ENCODE assay signal across 8 cellular contexts in the genomic region with DNA sequence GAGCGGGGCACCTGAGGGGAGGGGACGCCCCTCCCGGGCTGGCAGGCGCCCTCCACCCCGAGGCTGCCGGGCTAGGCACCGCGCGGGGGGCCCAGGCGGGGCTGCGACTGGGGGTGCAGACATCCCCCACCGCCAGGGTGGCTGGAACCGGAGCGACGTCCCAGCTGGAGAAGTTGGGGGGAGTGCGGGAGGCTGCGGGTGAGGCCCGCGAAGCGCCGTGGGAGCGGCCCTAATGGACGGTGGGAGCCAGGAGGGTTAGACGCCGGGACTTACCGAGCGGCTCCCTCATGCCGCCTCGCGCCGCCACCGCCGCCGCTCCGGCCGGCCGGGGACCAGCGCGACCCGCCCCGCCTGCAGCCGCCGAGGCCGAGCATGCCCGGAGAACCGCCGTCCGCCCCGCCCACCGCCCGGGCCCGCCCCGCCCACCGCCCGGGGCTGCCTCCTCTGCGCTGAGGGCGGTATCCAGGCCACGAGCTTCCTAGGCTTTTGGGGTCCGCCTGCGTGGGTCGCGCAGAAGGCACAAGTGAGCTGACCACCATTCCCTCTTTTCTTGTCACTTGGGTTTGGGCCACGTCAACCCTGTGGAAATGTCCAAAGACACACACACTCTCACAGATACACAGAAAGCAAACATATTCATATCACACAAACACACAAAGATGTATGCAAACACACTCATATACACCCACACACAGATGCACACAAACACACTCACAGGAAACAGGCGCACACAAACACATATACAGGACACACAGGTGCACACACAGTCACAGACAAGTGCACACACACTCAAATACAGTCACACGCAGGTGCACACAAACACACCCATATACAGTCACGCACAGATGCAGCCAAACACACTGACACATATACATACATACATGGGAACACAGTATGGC.
A peak's percentile ranks its signal among the peaks of the same experiment; 100 is the strongest.
DNase-seq lines count a peak whose midpoint lies in the region; ATAC-seq and TF ChIP-seq lines count a peak whose summit lies in the region.

A gene with protein sequence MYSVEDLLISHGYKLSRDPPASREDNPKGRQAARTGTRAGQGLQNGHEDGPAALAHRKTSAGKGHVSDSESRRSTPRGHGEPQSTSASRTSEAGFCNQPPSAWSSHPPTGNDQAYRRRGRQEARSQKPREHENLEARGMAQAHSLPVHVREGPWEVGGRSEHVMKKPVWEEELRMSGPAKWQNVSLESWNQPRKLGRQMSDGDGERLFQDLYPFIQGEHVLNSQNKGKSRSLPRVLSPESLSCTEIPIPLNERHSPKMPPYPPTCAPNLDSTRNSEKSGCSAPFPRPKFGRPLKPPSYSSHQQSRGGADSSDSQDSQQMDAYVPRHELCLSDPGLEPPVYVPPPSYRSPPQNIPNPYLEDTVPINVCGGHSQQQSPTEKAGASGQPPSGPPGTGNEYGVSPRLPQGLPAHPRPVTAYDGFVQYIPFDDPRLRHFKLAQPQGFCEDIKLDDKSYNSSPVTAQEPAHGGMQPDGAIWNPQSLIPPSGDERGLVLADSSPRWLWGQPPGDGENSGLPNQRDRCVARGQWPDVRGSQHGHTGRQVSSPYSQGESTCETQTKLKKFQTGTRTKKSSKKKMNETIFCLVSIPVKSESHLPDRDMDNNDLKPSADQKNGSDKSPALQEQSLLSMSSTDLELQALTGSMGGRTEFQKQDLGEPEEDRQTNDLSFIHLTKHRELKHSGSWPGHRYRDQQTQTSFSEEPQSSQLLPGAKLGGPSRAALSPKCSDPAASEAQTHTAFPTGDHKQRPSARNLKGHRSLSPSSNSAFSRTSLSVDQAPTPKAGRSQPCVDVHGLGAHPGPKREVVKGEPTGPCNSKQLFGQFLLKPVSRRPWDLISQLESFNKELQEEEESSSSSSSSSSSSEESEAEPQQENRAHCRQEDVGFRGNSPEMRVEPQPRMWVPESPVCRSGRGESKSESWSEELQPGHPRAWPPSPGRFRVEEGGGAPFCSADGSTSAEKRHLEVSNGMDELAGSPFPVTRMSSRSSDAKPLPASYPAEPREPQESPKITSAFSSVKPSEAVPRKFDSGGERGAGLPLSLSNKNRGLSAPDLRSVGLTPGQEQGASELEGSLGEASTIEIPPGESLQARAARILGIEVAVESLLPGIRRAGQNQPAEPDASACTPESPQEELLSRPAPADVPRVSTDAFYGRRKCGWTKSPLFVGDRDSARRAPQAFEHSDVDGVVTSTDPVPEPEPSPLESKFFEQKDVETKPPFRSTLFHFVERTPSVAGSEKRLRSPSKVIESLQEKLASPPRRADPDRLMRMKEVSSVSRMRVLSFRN (N-terminal part only) (minus strand): TSS at position 378 of the 899 bp plus-strand sequence. CDS start 11,774 bp downstream, outside the sequence.

- DNase-seq in HuH-7 (ENCODE audit: low spot score), result peak; percentile 80
- peak; percentile 50 for DNase-seq in activated CD4-positive, CD25-positive, alpha-beta regulatory T cell treated with anti-CD3 and anti-CD28 coated beads, Interleukin-2, amount 50 U/mL, for 72 hours
- DNase-seq in choroid plexus epithelial cell (ENCODE audit: low read depth), result peak; percentile 28
- DNase-seq in kidney glomerular epithelial cell (lab: John Stamatoyannopoulos, UW), result peak; percentile 18
- DNase-seq in stimulated activated CD4-positive, alpha-beta T cell treated with anti-CD3 and anti-CD28 coated beads, Interleukin-12 subunit alpha, Interleukin-12 subunit beta, amount 100 ng/mL, for 48 hours (ENCODE audit: low read depth in 2 of 3, low spot score in 1 of 3), result peak in 2 of 3 donors; percentile 27 to 44
- no peak for DNase-seq in NCI-H2029 treated with DMSO at 0.1 percent for 48 hours (lab: John Stamatoyannopoulos, UW)

- peak within 1 kb of the TSS; percentile 77 for H3K4me3 ChIP-seq in choroid plexus epithelial cell (ENCODE audit: low read depth, low read length)

- no peak for TF ChIP-seq CTCF in choroid plexus epithelial cell (conservative IDR thresholded peaks at IDR 0.05; ENCODE audit: low read depth, low read length)

- peak; percentile 87 for ATAC-seq in GM19035 (IDR thresholded peaks at IDR 0.05; ENCODE audit: unreplicated experiment)
- ATAC-seq in GM18520 (IDR thresholded peaks at IDR 0.05; ENCODE audit: unreplicated experiment), result no peak
